In the genomic region with DNA sequence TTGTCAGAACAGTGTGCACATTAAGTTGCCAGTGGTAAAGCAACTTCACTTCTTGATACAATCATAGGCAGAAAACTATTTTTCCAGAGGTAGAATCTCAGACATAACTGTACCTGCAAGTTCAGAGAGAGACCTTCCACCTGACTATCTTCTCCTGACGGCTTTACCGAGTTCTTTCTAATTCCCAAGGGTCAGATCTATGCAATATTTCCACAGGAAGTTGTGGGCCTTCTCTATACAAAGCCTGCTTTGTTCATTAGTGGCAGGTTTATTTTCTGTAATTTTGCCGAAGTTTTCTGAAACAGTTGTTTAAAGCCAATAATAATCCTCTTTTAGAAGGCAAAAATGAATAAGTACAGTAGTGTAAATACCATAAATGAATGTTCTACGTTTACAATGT, we compare ENCODE assay signal across 25 cellular contexts. TPM values are rescaled to one million over a fixed set of nuclear protein-coding genes. Genes with fewer than 3 reads are reported as not detected.
DNase-seq lines count a peak whose midpoint lies in the region; ATAC-seq and TF ChIP-seq lines count a peak whose summit lies in the region.
"Had no signal": no experiment of that assay in that cellular context is flagged by ENCODE, and none has a peak within 500 bp of the region (broad histone marks: within the 10 kb centered on the region; RNA-seq: fewer than 3 reads in every experiment).

No MANE protein-coding gene starts in this region.

- H3K9me3 ChIP-seq in A673 (ENCODE audit: low read depth, low read length, poor library complexity, severe bottlenecking) (no peaks in the 10 kb centered on the region), SK-N-MC (ENCODE audit: low read depth, low read length) (no peaks in the 10 kb centered on the region)
- peaks cover 0 to 7% (median 4%) of the 10 kb centered on the region in 11 experiments; a peak in 5 of 22 replicates for H3K9me3 ChIP-seq in BLaER1 treated with 17β-estradiol and CSF1 and Interleukin-3, amounts not matched to agents 10 nM and 100 nM (replicated peaks in 1 of 11)
- H3K9me3 ChIP-seq in effector memory CD4-positive, alpha-beta T cell (ENCODE audit: control insufficient read depth, low read length), result no peaks in the 10 kb centered on the region
- H3K9me3 ChIP-seq: sigmoid colon, tibial artery had no signal

- peak overlapping the region in 2 of 11 experiments; percentile 18 to 51; a peak in 3 of 22 replicates for H3K9ac ChIP-seq in BLaER1 treated with 17β-estradiol and CSF1 and Interleukin-3, amounts not matched to agents 10 nM and 100 nM
- H3K9ac ChIP-seq in SK-N-MC (ENCODE audit: insufficient read length), result no peak overlapping the region

- H3K36me3 ChIP-seq in A673 (ENCODE audit: insufficient read depth, low read length, poor library complexity, severe bottlenecking), result no peaks in the 10 kb centered on the region
- H3K36me3 ChIP-seq in BLaER1 treated with 17β-estradiol and CSF1 and Interleukin-3, amounts not matched to agents 10 nM and 100 nM, result peaks cover 7 to 30% (median 21%) of the 10 kb centered on the region in 11 experiments; a peak in 16 of 22 replicates
- H3K36me3 ChIP-seq in SK-N-MC (ENCODE audit: insufficient read depth, low read length), result no peaks in the 10 kb centered on the region
- H3K36me3 ChIP-seq in effector memory CD4-positive, alpha-beta T cell (ENCODE audit: control insufficient read depth, insufficient read depth, low read length), result no peaks in the 10 kb centered on the region
- H3K36me3 ChIP-seq: tibial artery had no signal

- H3K27ac Mint-ChIP-seq in endothelial cell (ENCODE audit: unreplicated experiment), result peak overlapping the region; percentile 95
- H3K27ac Mint-ChIP-seq: dendritic cell treated with granulocyte-macrophage colony-stimulating factor and Interleukin-4, amounts not matched to agents 40 ng/mL and 50 ng/mL, for 4 days; GM23338; HFFc6 had no signal

- H3K27ac ChIP-seq in A673 (ENCODE audit: low read depth, low read length, poor library complexity, severe bottlenecking) (no peak overlapping the region), SK-N-MC (peak overlapping the region; percentile 10; the same call in 1 of the 2 replicates)
- no peak overlapping the region for H3K27ac ChIP-seq in BLaER1 treated with 17β-estradiol and CSF1 and Interleukin-3, amounts not matched to agents 10 nM and 100 nM
- H3K27ac ChIP-seq in effector memory CD4-positive, alpha-beta T cell (ENCODE audit: insufficient read depth, low read length, poor library complexity, severe bottlenecking), result no peak overlapping the region
- H3K27ac ChIP-seq: sigmoid colon, tibial artery had no signal

- no TSS peak for BruUV-seq in A673 (replicated peaks; lab: Mats Ljungman, UMichigan)

- H3K9me3 Mint-ChIP-seq in endothelial cell (ENCODE audit: unreplicated experiment), result no peaks in the 10 kb centered on the region
- H3K9me3 Mint-ChIP-seq: CD8-positive, alpha-beta memory T cell; dendritic cell treated with granulocyte-macrophage colony-stimulating factor and Interleukin-4, amounts not matched to agents 40 ng/mL and 50 ng/mL, for 4 days; HFFc6; stimulated activated naive CD8-positive, alpha-beta T cell treated with anti-CD3 and anti-CD28 coated beads, Interleukin-15, amount 100 ng/mL, for 72 hours had no signal

- peaks cover 7% of the 10 kb centered on the region for H3K27me3 Mint-ChIP-seq in endothelial cell (ENCODE audit: unreplicated experiment)
- H3K27me3 Mint-ChIP-seq: CD8-positive, alpha-beta memory T cell; dendritic cell treated with granulocyte-macrophage colony-stimulating factor and Interleukin-4, amounts not matched to agents 40 ng/mL and 50 ng/mL, for 4 days; stimulated activated naive CD8-positive, alpha-beta T cell treated with anti-CD3 and anti-CD28 coated beads, Interleukin-15, amount 100 ng/mL, for 72 hours had no signal

- POLR2A ChIA-PET in A673 (lab: Charles Lee; ENCODE audit: low non-redundant PET), result interaction anchor here (0.6 kb wide), 1 partner anchor 760 kb away, joined by 9 read pairs; no protein-coding TSS in a partner anchor

- H3K36me3 Mint-ChIP-seq in endothelial cell (ENCODE audit: low read depth, unreplicated experiment), result peaks cover 4% of the 10 kb centered on the region

- H3K4me3 ChIP-seq in A673 (ENCODE audit: low read depth, low read length, poor library complexity, severe bottlenecking) (no peak overlapping the region), SK-N-MC (no peak overlapping the region)
- no peak overlapping the region for H3K4me3 ChIP-seq in BLaER1 treated with 17β-estradiol and CSF1 and Interleukin-3, amounts not matched to agents 10 nM and 100 nM
- no peak overlapping the region for H3K4me3 ChIP-seq in effector memory CD4-positive, alpha-beta T cell (ENCODE audit: insufficient read depth, low read depth, low read length, poor library complexity, severe bottlenecking)
- H3K4me3 ChIP-seq: GM23338, lung, sigmoid colon, tibial artery had no signal

- no peaks in the 10 kb centered on the region for H3K27me3 ChIP-seq in A673 (replicated peaks; ENCODE audit: insufficient read depth, low read depth, low read length, poor library complexity)
- H3K27me3 ChIP-seq in BLaER1 treated with 17β-estradiol and CSF1 and Interleukin-3, amounts not matched to agents 10 nM and 100 nM, result no peaks in the 10 kb centered on the region
- no peaks in the 10 kb centered on the region for H3K27me3 ChIP-seq in effector memory CD4-positive, alpha-beta T cell (replicated peaks; ENCODE audit: control insufficient read depth, insufficient read depth, low read length, poor library complexity, severe bottlenecking)
- H3K27me3 ChIP-seq: sigmoid colon, tibial artery had no signal

- H3K4me3 Mint-ChIP-seq in endothelial cell (ENCODE audit: unreplicated experiment), result no peak overlapping the region
- H3K4me3 Mint-ChIP-seq: activated CD8-positive, alpha-beta T cell treated with anti-CD3 and anti-CD28 coated beads, Interleukin-2, amount 10 ng/mL, durations not matched to agents 7 days and 5 days; CD8-positive, alpha-beta memory T cell; dendritic cell treated with granulocyte-macrophage colony-stimulating factor and Interleukin-4, amounts not matched to agents 40 ng/mL and 50 ng/mL, for 4 days; GM23338; HFFc6 had no signal

- CTCF ChIA-PET in A673 (lab: Charles Lee), result no interaction called here

- intact Hi-C loops in A673 (cut with micrococcal nuclease; ENCODE audit: unreplicated experiment), result no loop called here

- H4K20me1 ChIP-seq in BLaER1 treated with 17β-estradiol and CSF1 and Interleukin-3, amounts not matched to agents 10 nM and 100 nM, result peaks cover 0 to 28% (median 14%) of the 10 kb centered on the region in 11 experiments; a peak in 9 of 22 replicates

- no peaks in the 10 kb centered on the region for H3K4me1 ChIP-seq in A673 (ENCODE audit: insufficient read depth, low read length, poor library complexity, severe bottlenecking)
- H3K4me1 ChIP-seq in BLaER1 treated with 17β-estradiol and CSF1 and Interleukin-3, amounts not matched to agents 10 nM and 100 nM, result peaks cover 8 to 37% (median 22%) of the 10 kb centered on the region in 10 experiments; a peak in 19 of 20 replicates
- no peaks in the 10 kb centered on the region for H3K4me1 ChIP-seq in effector memory CD4-positive, alpha-beta T cell (ENCODE audit: control insufficient read depth, insufficient read depth, low read length, poor library complexity, severe bottlenecking)
- H3K4me1 ChIP-seq: sigmoid colon, tibial artery had no signal

- peaks cover 23% of the 10 kb centered on the region for H3K4me1 Mint-ChIP-seq in endothelial cell (ENCODE audit: unreplicated experiment)
- H3K4me1 Mint-ChIP-seq: GM23338 had no signal

- TF ChIP-seq CTCF in A673 (conservative IDR thresholded peaks at IDR 0.05; ENCODE audit: low read depth, low read length) (no peak), endothelial cell (IDR thresholded peaks at IDR 0.05; ENCODE audit: unreplicated experiment) (no peak)

- DNase-seq in A673 (ENCODE audit: low spot score) (peak; percentile 11), SK-N-MC (ENCODE audit: low read depth, low spot score) (no peak), endothelial cell (ENCODE audit: low spot score) (no peak)
- no peak for DNase-seq in effector memory CD4-positive, alpha-beta T cell
- DNase-seq in stimulated activated CD4-positive, alpha-beta T cell treated with anti-CD3 and anti-CD28 coated beads, Interleukin-12 subunit alpha, Interleukin-12 subunit beta, amount 100 ng/mL, for 4 hours, result no peak
- DNase-seq: activated CD8-positive, alpha-beta T cell treated with anti-CD3 and anti-CD28 coated beads, Interleukin-2, amount 10 ng/mL, durations not matched to agents 7 days and 5 days; activated naive CD4-positive, alpha-beta T cell; CD8-positive, alpha-beta memory T cell; DMS153; HFFc6; Kasumi-1; kidney glomerular epithelial cell; NCI-H1048; NCI-H187; NCI-H748 treated with DMSO at 0.1 percent for 48 hours; sigmoid colon; stimulated activated CD4-positive, alpha-beta T cell treated with anti-CD3 and anti-CD28 coated beads, Interleukin-15, amount 100 ng/mL, for 24 hours; stimulated activated naive CD8-positive, alpha-beta T cell treated with anti-CD3 and anti-CD28 coated beads, Interleukin-15, amount 100 ng/mL, for 72 hours; tibial artery had no signal

- peak overlapping the region in 8 of 11 experiments; percentile 18 to 70 (median 56); a peak in 16 of 22 replicates for H3K4me2 ChIP-seq in BLaER1 treated with 17β-estradiol and CSF1 and Interleukin-3, amounts not matched to agents 10 nM and 100 nM
- H3K4me2 ChIP-seq: GM23338 had no signal

- ATAC-seq in HG02759 (IDR thresholded peaks at IDR 0.05; ENCODE audit: unreplicated experiment) (no peak), GM18870 (IDR thresholded peaks at IDR 0.05; ENCODE audit: unreplicated experiment) (no peak)
- ATAC-seq: activated CD8-positive, alpha-beta T cell treated with anti-CD3 and anti-CD28 coated beads, Interleukin-2, amount 10 ng/mL, durations not matched to agents 7 days and 5 days; GM23338; stimulated activated naive CD8-positive, alpha-beta T cell treated with anti-CD3 and anti-CD28 coated beads, Interleukin-15, amount 100 ng/mL, for 72 hours had no signal

RNA-seq across cellular contexts. Expression of gene RCC1, which starts 58.2 kb away (rescaled TPM):
- total RNA-seq in A673 (2021), result 111 and 125 TPM in 2 replicates
- total RNA-seq in endothelial cell (ENCODE audit: unreplicated experiment), result 21.9 TPM
